In genomic region chr2:189661148-189661956, GRCh38 we compare ENCODE assay signal across 8 cellular contexts. TPM values are rescaled to one million over a fixed set of nuclear protein-coding genes. Genes with fewer than 3 reads are reported as not detected.
A peak's percentile ranks its signal among the peaks of the same experiment; 100 is the strongest.
DNase-seq lines count a peak whose midpoint lies in the region; ATAC-seq and TF ChIP-seq lines count a peak whose summit lies in the region.

Gene ASNSD1, plus strand, starts transcription at chr2:189661459. Its CDS starts 4,674 bp downstream, at chr2:189666133.

- POLR2A ChIA-PET in CD4-positive, alpha-beta T cell (lab: Charles Lee) = interaction anchor here (0.6 to 6.4 kb wide), 14 partner anchors 14 to 221 kb away, joined by 3 to 63 read pairs (median 4); partner anchors contain the start of genes ANKAR, ORMDL1, OSGEPL1 and PMS1

- DNase-seq in CD4-positive, alpha-beta T cell = peak; percentile 95 to 100 (median 98)
- peak; percentile 99 for DNase-seq in NCI-H748 treated with DMSO at 0.1 percent for 48 hours (lab: John Stamatoyannopoulos, UW)
- DNase-seq in activated CD4-positive, alpha-beta T cell treated with anti-CD3 and anti-CD28 coated beads, Interleukin-2, amount 50 U/mL, for 4 hours = peak; percentile 96 to 98
- DNase-seq in dorsolateral prefrontal cortex = peak; percentile 90 to 96 (median 92)
- peak; percentile 99 for DNase-seq in stimulated activated CD4-positive, alpha-beta T cell treated with anti-CD3 and anti-CD28 coated beads, Interleukin-4, amount 100 ng/mL, for 24 hours

- peak within 1 kb of the TSS; percentile 66 to 100 (median 94) for H3K4me3 ChIP-seq in dorsolateral prefrontal cortex
- peak within 1 kb of the TSS; percentile 84 to 98 (median 94) for H3K4me3 ChIP-seq in liver (ENCODE audit: low read depth in 1 of 3, low read length in 3 of 3)

- CTCF ChIA-PET in CD4-positive, alpha-beta T cell (lab: Charles Lee) = interaction anchor here (0.6 to 2.7 kb wide), 16 partner anchors 8 to 111 kb away, joined by 3 to 41 read pairs (median 6); partner anchors contain the start of genes ANKAR and OSGEPL1

- H3K27me3 ChIP-seq in CD4-positive, alpha-beta T cell (ENCODE audit: control insufficient read depth, insufficient read depth, low read length) = no peaks in the 10 kb centered on the region
- H3K27me3 ChIP-seq in dorsolateral prefrontal cortex = no peaks in the 10 kb centered on the region
- H3K27me3 ChIP-seq in liver (ENCODE audit: control insufficient read depth in 4 of 4, insufficient read depth in 4 of 4, low read length in 3 of 4) = no peaks in the 10 kb centered on the region

- H3K9ac ChIP-seq in liver (ENCODE audit: low read depth in 1 of 2, low read length in 2 of 2) = peak within 1 kb of the TSS; percentile 91 to 98

- TF ChIP-seq CTCF in CD4-positive, alpha-beta T cell (IDR thresholded peaks at IDR 0.05) = peak; percentile 92
- TF ChIP-seq CTCF in dorsolateral prefrontal cortex (IDR thresholded peaks at IDR 0.05 in 54 of 56, conservative IDR thresholded peaks at IDR 0.05 in 2 of 56; ENCODE audit: low read depth in 1 of 56, partially characterized antibody in 56 of 56) (peak; percentile 97 to 100 (median 100)), liver (IDR thresholded peaks at IDR 0.05; ENCODE audit: low read depth, low read length, missing input control) (peak; percentile 100)

- H3K4me1 Mint-ChIP-seq in CD4-positive, alpha-beta T cell (ENCODE audit: low read depth) = peaks cover 60% of the 10 kb centered on the region

- peak within 1 kb of the TSS; percentile 87 for H3K27ac ChIP-seq in CD4-positive, alpha-beta T cell (ENCODE audit: low read depth, low read length)
- H3K27ac ChIP-seq in dorsolateral prefrontal cortex (peak within 1 kb of the TSS in 58 of 59 donors; percentile 10 to 98 (median 87)), liver (ENCODE audit: low read depth in 1 of 2, low read length in 2 of 2) (peak within 1 kb of the TSS; percentile 85 to 89)

- no peak within 1 kb of the TSS for H3K27ac Mint-ChIP-seq in CD4-positive, alpha-beta T cell

- H3K36me3 ChIP-seq in liver (ENCODE audit: control insufficient read depth in 4 of 4, insufficient read depth in 3 of 4, low read depth in 1 of 4, low read length in 3 of 4) = peaks cover 0 to under 1% (median 0%) of the 10 kb centered on the region in 4 donors

- H3K9me3 Mint-ChIP-seq in CD4-positive, alpha-beta T cell = no peaks in the 10 kb centered on the region

- ATAC-seq in CD4-positive, alpha-beta T cell (ENCODE audit: poor library complexity) = peak; percentile 89
- ATAC-seq in GM19395 (IDR thresholded peaks at IDR 0.05; ENCODE audit: unreplicated experiment) = peak; percentile 93
- ATAC-seq in HG03565 (IDR thresholded peaks at IDR 0.05; ENCODE audit: unreplicated experiment) = peak; percentile 95

- no peaks in the 10 kb centered on the region for H3K9me3 ChIP-seq in CD4-positive, alpha-beta T cell (ENCODE audit: control insufficient read depth, low read length)
- no peaks in the 10 kb centered on the region for H3K9me3 ChIP-seq in liver (ENCODE audit: control insufficient read depth in 4 of 4, low read length in 3 of 4)

- no peaks in the 10 kb centered on the region for H3K27me3 Mint-ChIP-seq in CD4-positive, alpha-beta T cell

- peak; percentile 100 for TF ChIP-seq RAD21 in liver (IDR thresholded peaks at IDR 0.05)

- under 1% methylated on average over 46 of the region's 46 CpGs for WGBS in liver

- intact Hi-C loops in CD4-positive, alpha-beta T cell (cut with DNase I, micrococcal nuclease) = loop anchor here (1.0 to 10.0 kb wide), 9 partner anchors 37 to 873 kb away; partner anchors contain the start of genes ORMDL1 (in 2 of the 2), PMS1 (in 2 of the 2), NEMP2 (in 1 of the 2) and OSGEPL1 (in 1 of the 2)
- intact Hi-C loops in dorsolateral prefrontal cortex (cut with DNase I) = loop anchor here (1.0 to 5.0 kb wide), 2 partner anchors 13 to 36 kb away; partner anchors contain the start of gene ANKAR (in 1 of the 2)

- H3K36me3 Mint-ChIP-seq in CD4-positive, alpha-beta T cell (ENCODE audit: low read depth) = peaks cover 23% of the 10 kb centered on the region

- no peak within 1 kb of the TSS for H3K4me3 Mint-ChIP-seq in CD4-positive, alpha-beta T cell

- H3K4me1 ChIP-seq in liver (ENCODE audit: control insufficient read depth in 4 of 4, insufficient read depth in 4 of 4, low read length in 3 of 4) = peaks cover 2 to 12% (median 10%) of the 10 kb centered on the region in 4 donors

TF ChIP-seq in liver, 16 proteins besides CTCF, POLR2A, EP300 and RAD21:
- TF ChIP-seq NR2F2 (IDR thresholded peaks at IDR 0.05) = peak; percentile 87
- no peak for TF ChIP-seq EGR1 (IDR thresholded peaks at IDR 0.05; ENCODE audit: low read depth in 2 of 2)
- TF ChIP-seq HNF4G (IDR thresholded peaks at IDR 0.05) = no peak
- TF ChIP-seq FOXA1 (IDR thresholded peaks at IDR 0.05) = no peak
- peak in 1 of 2 donors; percentile 74 for TF ChIP-seq GABPA (IDR thresholded peaks at IDR 0.05 in 1 of 2, conservative IDR thresholded peaks at IDR 0.05 in 1 of 2)
- peak; percentile 80 for TF ChIP-seq MAX (IDR thresholded peaks at IDR 0.05)
- TF ChIP-seq, protein P1, sequence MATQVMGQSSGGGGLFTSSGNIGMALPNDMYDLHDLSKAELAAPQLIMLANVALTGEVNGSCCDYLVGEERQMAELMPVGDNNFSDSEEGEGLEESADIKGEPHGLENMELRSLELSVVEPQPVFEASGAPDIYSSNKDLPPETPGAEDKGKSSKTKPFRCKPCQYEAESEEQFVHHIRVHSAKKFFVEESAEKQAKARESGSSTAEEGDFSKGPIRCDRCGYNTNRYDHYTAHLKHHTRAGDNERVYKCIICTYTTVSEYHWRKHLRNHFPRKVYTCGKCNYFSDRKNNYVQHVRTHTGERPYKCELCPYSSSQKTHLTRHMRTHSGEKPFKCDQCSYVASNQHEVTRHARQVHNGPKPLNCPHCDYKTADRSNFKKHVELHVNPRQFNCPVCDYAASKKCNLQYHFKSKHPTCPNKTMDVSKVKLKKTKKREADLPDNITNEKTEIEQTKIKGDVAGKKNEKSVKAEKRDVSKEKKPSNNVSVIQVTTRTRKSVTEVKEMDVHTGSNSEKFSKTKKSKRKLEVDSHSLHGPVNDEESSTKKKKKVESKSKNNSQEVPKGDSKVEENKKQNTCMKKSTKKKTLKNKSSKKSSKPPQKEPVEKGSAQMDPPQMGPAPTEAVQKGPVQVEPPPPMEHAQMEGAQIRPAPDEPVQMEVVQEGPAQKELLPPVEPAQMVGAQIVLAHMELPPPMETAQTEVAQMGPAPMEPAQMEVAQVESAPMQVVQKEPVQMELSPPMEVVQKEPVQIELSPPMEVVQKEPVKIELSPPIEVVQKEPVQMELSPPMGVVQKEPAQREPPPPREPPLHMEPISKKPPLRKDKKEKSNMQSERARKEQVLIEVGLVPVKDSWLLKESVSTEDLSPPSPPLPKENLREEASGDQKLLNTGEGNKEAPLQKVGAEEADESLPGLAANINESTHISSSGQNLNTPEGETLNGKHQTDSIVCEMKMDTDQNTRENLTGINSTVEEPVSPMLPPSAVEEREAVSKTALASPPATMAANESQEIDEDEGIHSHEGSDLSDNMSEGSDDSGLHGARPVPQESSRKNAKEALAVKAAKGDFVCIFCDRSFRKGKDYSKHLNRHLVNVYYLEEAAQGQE (IDR thresholded peaks at IDR 0.05) = no peak
- TF ChIP-seq ZBTB33 (IDR thresholded peaks at IDR 0.05) = peak; percentile 99
- peak; percentile 44 for TF ChIP-seq SP1 (IDR thresholded peaks at IDR 0.05)
- peak; percentile 46 to 64 for TF ChIP-seq HNF4A (conservative IDR thresholded peaks at IDR 0.05)
- TF ChIP-seq ATF3 (IDR thresholded peaks at IDR 0.05) = peak; percentile 23
- TF ChIP-seq RXRA (IDR thresholded peaks at IDR 0.05) = peak; percentile 83 to 84
- no peak for TF ChIP-seq TAF1 (conservative IDR thresholded peaks at IDR 0.05)
- peak; percentile 80 for TF ChIP-seq YY1 (IDR thresholded peaks at IDR 0.05)
- peak; percentile 84 for TF ChIP-seq FOXA2 (IDR thresholded peaks at IDR 0.05)
- no peak for TF ChIP-seq JUND (IDR thresholded peaks at IDR 0.05)

RNA-seq across cellular contexts. Expression of gene ASNSD1, which starts in this region (rescaled TPM):
- 10 to 100 TPM; 38.9 to 40.6 TPM for total RNA-seq in CD4-positive, alpha-beta T cell
- total RNA-seq in dorsolateral prefrontal cortex (10 to 100 TPM; 22.6 to 60.0 (median 42.1) TPM), liver (10 to 100 TPM; 30.3 to 33.0 TPM)
- 10 to 100 TPM; 19.8 to 20.8 TPM for polyA plus RNA-seq in liver

Comparison
In these comparisons a context has a peak if more than half of its experiments do, and no peak if none do; other contexts are left out.
1. Peak in every context shown above with its lines: DNase-seq, ATAC-seq, H3K4me3 ChIP-seq and H3K27ac ChIP-seq.